ENCODE assay signal across 13 cellular contexts in genomic region chr4:79652232-79652631, GRCh38.
A peak's percentile ranks its signal among the peaks of the same experiment; 100 is the strongest.
DNase-seq lines count a peak whose midpoint lies in the region; ATAC-seq and TF ChIP-seq lines count a peak whose summit lies in the region.
"Had no signal": no experiment of that assay in that cellular context is flagged by ENCODE, and none has a peak within 500 bp of the region (broad histone marks: within the 10 kb centered on the region; RNA-seq: fewer than 3 reads in every experiment).

No MANE protein-coding gene starts in this region.

- 16% methylated on average over 4 of the region's 4 CpGs for WGBS in hepatocyte (ENCODE audit: low lambda C conversion rate, missing lambda C conversion rate)
- WGBS in stomach, 5 donors, result 18 to 21% (median 20%) methylated on average over 4 of the region's 4 CpGs

- ATAC-seq in HG03095 (IDR thresholded peaks at IDR 0.05; ENCODE audit: unreplicated experiment) (no peak), HG03097 (IDR thresholded peaks at IDR 0.05; ENCODE audit: low FRiP score, unreplicated experiment) (no peak)
- ATAC-seq: A549; stimulated activated naive CD8-positive, alpha-beta T cell treated with anti-CD3 and anti-CD28 coated beads, Interleukin-15, Interleukin-2, amounts not matched to agents 100 U/mL and 50 U/mL, for 24 hours had no signal

- no peaks in the 10 kb centered on the region for H4K20me1 ChIP-seq in hepatocyte (ENCODE audit: insufficient read depth, poor library complexity, severe bottlenecking)

- intact Hi-C loops in stomach (cut with DNase I; ENCODE audit: low total_unique reads), result no loop called here

- no peak overlapping the region for H2AFZ ChIP-seq in hepatocyte

- TF ChIP-seq POLR2A in stomach (IDR thresholded peaks at IDR 0.05), result no peak

- H3K27ac ChIP-seq in hepatocyte (peak overlapping the region; percentile 43), stomach (peak overlapping the region in 3 of 5 donors; percentile 36 to 61 (median 52))
- H3K27ac ChIP-seq: A549 had no signal

- no peak overlapping the region for H3K9ac ChIP-seq in adipocyte (ENCODE audit: low read length)

- TF ChIP-seq EP300 in stomach (IDR thresholded peaks at IDR 0.05), result no peak

- H3K4me2 ChIP-seq in hepatocyte, result no peak overlapping the region
- H3K4me2 ChIP-seq: A549 had no signal

- H3K27me3 ChIP-seq in adipocyte (replicated peaks; ENCODE audit: control insufficient read depth, insufficient read depth, low read length) (no peaks in the 10 kb centered on the region), hepatocyte (peaks cover 4% of the 10 kb centered on the region), stomach (no peaks in the 10 kb centered on the region)
- H3K27me3 ChIP-seq: Peyer's patch had no signal

- no peak for TF ChIP-seq CTCF in hepatocyte (IDR thresholded peaks at IDR 0.05; ENCODE audit: poor library complexity)
- no peak for TF ChIP-seq CTCF in stomach (IDR thresholded peaks at IDR 0.05)

- H3K4me3 ChIP-seq in adipocyte (ENCODE audit: low read length) (no peak overlapping the region), hepatocyte (no peak overlapping the region), stomach (no peak overlapping the region)
- H3K4me3 ChIP-seq: A549, Peyer's patch had no signal

- H3K4me1 ChIP-seq in adipocyte (ENCODE audit: control insufficient read depth, insufficient read depth, low read length) (peaks cover 24% of the 10 kb centered on the region), hepatocyte (ENCODE audit: insufficient read depth) (peaks cover 14% of the 10 kb centered on the region), stomach (peaks cover 12 to 41% (median 25%) of the 10 kb centered on the region in 4 donors)
- H3K4me1 ChIP-seq: A549, Peyer's patch had no signal

- H3K79me2 ChIP-seq in hepatocyte, result no peaks in the 10 kb centered on the region

- peaks cover under 1% of the 10 kb centered on the region for H3K9me3 ChIP-seq in adipocyte (ENCODE audit: control insufficient read depth, low read length)
- peaks cover under 1% of the 10 kb centered on the region for H3K9me3 ChIP-seq in hepatocyte (ENCODE audit: low read depth)
- peaks cover 0 to 4% (median 2%) of the 10 kb centered on the region in 4 donors for H3K9me3 ChIP-seq in stomach
- H3K9me3 ChIP-seq: A549, Peyer's patch had no signal

- no peaks in the 10 kb centered on the region for H3K9me2 ChIP-seq in hepatocyte (replicated peaks; ENCODE audit: insufficient read depth)

- H3K36me3 ChIP-seq in adipocyte (ENCODE audit: control insufficient read depth, insufficient read depth, low read length, severe bottlenecking) (no peaks in the 10 kb centered on the region), hepatocyte (replicated peaks; ENCODE audit: insufficient read depth, low read depth) (no peaks in the 10 kb centered on the region), stomach (no peaks in the 10 kb centered on the region)
- H3K36me3 ChIP-seq: Peyer's patch had no signal

- peak; percentile 20 for DNase-seq in NCI-H1092 treated with DMSO at 0.1 percent for 48 hours (lab: John Stamatoyannopoulos, UW)
- no peak for DNase-seq in NCI-H1092 (lab: John Stamatoyannopoulos, UW)
- DNase-seq in adipocyte (ENCODE audit: low read depth), result peak; percentile 78
- DNase-seq in hepatocyte (ENCODE audit: low spot score), result peak; percentile 46
- DNase-seq in stomach, result no peak
- DNase-seq in NCI-H446 treated with DMSO at 0.1 percent for 48 hours (lab: John Stamatoyannopoulos, UW), result no peak
- DNase-seq: GDM1; naive B cell; Peyer's patch; stimulated activated naive CD8-positive, alpha-beta T cell treated with anti-CD3 and anti-CD28 coated beads, Interleukin-15, Interleukin-2, amounts not matched to agents 100 U/mL and 50 U/mL, for 24 hours had no signal

Comparison
In these comparisons a context has a peak if more than half of its experiments do, and no peak if none do; other contexts are left out.
1. DNase-seq: peak in NCI-H1092 treated with DMSO at 0.1 percent for 48 hours (single experiment), adipocyte (single experiment) and hepatocyte (single experiment); none in NCI-H1092 (single experiment), stomach (single experiment) and NCI-H446 treated with DMSO at 0.1 percent for 48 hours (single experiment).